ENCODE assay signal across 1 cellular context in the genomic region with DNA sequence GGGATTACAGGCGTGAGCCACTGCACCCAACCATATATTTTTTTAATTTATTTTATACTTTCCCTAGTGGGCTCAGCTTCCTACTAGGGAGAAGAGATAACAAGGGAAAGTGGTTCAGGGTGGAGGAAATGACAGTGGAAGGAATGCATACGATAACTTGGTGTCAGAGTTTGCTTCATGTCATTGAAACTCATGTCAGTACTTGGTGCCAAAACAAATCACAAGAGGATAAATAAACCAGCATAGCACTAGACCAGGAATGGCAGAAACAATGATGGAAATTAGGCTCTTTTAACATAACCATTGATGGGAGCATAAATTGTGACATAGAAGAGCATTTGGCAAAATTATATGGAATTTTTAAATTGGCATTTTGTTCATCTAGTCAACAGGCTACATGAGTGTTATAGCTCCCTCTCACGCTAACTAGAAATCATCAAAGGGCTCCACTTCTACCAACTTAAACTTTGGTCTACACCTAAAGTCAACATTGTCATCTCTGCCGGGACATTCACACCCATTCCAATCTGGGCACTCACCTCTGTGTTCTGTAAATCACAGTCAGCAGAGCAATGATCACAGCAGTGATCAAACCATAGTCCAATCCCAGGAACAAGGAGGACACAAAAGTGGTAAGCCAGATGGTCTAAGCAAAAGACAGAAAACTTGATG.
TF ChIP-seq lines count a peak whose summit lies in the region.

No MANE protein-coding gene starts in this region.

TF ChIP-seq in liver, 16 proteins besides CTCF, POLR2A, EP300 and RAD21 (continued from another document):
- peak; percentile 66 to 84 for TF ChIP-seq JUND (IDR thresholded peaks at IDR 0.05)
- peak; percentile 92 to 97 for TF ChIP-seq HNF4A (conservative IDR thresholded peaks at IDR 0.05)
- TF ChIP-seq GABPA (IDR thresholded peaks at IDR 0.05 in 1 of 2, conservative IDR thresholded peaks at IDR 0.05 in 1 of 2): peak in 1 of 2 donors; percentile 71
- TF ChIP-seq, protein P1, sequence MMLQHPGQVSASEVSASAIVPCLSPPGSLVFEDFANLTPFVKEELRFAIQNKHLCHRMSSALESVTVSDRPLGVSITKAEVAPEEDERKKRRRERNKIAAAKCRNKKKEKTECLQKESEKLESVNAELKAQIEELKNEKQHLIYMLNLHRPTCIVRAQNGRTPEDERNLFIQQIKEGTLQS (IDR thresholded peaks at IDR 0.05): no peak
- TF ChIP-seq, protein P2, sequence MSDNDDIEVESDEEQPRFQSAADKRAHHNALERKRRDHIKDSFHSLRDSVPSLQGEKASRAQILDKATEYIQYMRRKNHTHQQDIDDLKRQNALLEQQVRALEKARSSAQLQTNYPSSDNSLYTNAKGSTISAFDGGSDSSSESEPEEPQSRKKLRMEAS (IDR thresholded peaks at IDR 0.05): peak; percentile 83
- no peak for TF ChIP-seq NR2F2 (IDR thresholded peaks at IDR 0.05)
- peak; percentile 100 for TF ChIP-seq SP1 (IDR thresholded peaks at IDR 0.05)
